In the genomic region with DNA sequence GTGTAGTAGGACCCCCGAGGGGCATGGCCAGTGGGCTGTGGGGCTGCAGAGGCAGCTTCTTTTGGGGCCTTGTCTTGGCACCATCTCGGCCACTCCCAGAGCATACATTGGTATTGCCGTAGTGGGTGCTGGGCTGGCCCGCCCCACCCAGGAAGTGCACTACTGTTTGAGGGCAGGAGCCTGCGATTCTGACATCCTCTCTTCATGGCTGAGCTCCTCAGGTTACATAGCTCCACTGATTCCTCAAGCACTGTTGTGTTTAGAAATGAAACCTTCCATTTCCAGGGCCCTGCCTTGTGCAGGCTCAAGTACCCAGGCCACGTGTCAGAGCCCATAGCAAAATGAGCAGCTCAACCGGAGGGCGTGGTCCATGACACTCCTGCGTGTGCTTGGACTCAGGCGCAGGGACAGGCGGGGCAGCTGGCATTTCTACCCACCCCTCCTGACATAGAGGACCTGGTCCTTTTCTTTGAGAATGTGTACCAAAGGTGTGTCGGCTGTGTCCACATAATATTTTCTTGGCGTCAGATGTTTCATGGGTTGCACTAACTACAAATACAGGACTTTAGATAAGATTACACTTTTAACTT, we compare ENCODE assay signal across 8 cellular contexts.
DNase-seq lines count a peak whose midpoint lies in the region; ATAC-seq and TF ChIP-seq lines count a peak whose summit lies in the region.

No MANE protein-coding gene starts in this region.

- DNase-seq in H9, result no peak
- DNase-seq in NCI-H2107 (lab: John Stamatoyannopoulos, UW), result peak; percentile 26
- DNase-seq in natural killer cell treated with Interleukin-12 subunit alpha and Interleukin-12 subunit beta and Interleukin-15 and Interleukin-18, amount 100 ng/mL, for 72 hours (ENCODE audit: low spot score), result peak; percentile 76
- no peak for DNase-seq in medulla oblongata (ENCODE audit: extremely low spot score)
- no peak for DNase-seq in NCI-H1048 (lab: John Stamatoyannopoulos, UW)
- no peak for DNase-seq in DMS53 treated with DMSO at 0.1 percent for 48 hours (lab: John Stamatoyannopoulos, UW; ENCODE audit: unreplicated experiment)

- H3K27ac Mint-ChIP-seq in H9, result peak overlapping the region in 2 of 3 experiments; percentile 79 to 96; a peak in 6 of 7 replicates
- peak overlapping the region; percentile 94 for H3K27ac Mint-ChIP-seq in activated T-helper 17 cell treated with anti-CD3 and anti-CD28 coated beads, Interleukin-2, amount 50 U/mL, for 72 hours
- peak overlapping the region; percentile 79 to 90 for H3K27ac Mint-ChIP-seq in natural killer cell treated with Interleukin-12 subunit alpha and Interleukin-12 subunit beta and Interleukin-15 and Interleukin-18, amount 100 ng/mL, for 72 hours

- no peak overlapping the region for H3K18ac ChIP-seq in H9 (ENCODE audit: insufficient read length, low read depth, low read length)

- no peak overlapping the region for H3K4ac ChIP-seq in H9 (ENCODE audit: low read depth, low read length)

- H3K36me3 Mint-ChIP-seq in H9 (ENCODE audit: insufficient read depth in 1 of 3, low read depth in 3 of 3), result peaks cover 0 to 5% (median 2%) of the 10 kb centered on the region in 3 experiments; a peak in 2 of 7 replicates
- H3K36me3 Mint-ChIP-seq in activated T-helper 17 cell treated with anti-CD3 and anti-CD28 coated beads, Interleukin-2, amount 50 U/mL, for 72 hours (ENCODE audit: low read depth), result peaks cover 21% of the 10 kb centered on the region
- peaks cover 20% of the 10 kb centered on the region for H3K36me3 Mint-ChIP-seq in natural killer cell treated with Interleukin-12 subunit alpha and Interleukin-12 subunit beta and Interleukin-15 and Interleukin-18, amount 100 ng/mL, for 72 hours

- no peaks in the 10 kb centered on the region for H3K23me2 ChIP-seq in H9 (ENCODE audit: insufficient read length, low read depth, low read length, poor library complexity, severe bottlenecking)

- H2BK20ac ChIP-seq in H9 (ENCODE audit: low read depth, low read length, poor library complexity, severe bottlenecking), result no peak overlapping the region

- H3K4me1 Mint-ChIP-seq in H9, result peaks cover 35 to 42% of the 10 kb centered on the region in 2 experiments
- peaks cover 69% of the 10 kb centered on the region for H3K4me1 Mint-ChIP-seq in activated T-helper 17 cell treated with anti-CD3 and anti-CD28 coated beads, Interleukin-2, amount 50 U/mL, for 72 hours
- H3K4me1 Mint-ChIP-seq in natural killer cell treated with Interleukin-12 subunit alpha and Interleukin-12 subunit beta and Interleukin-15 and Interleukin-18, amount 100 ng/mL, for 72 hours (ENCODE audit: low read depth in 2 of 2), result peaks cover 79 to 85% of the 10 kb centered on the region in 2 donors

- H3K9ac ChIP-seq in H9 (ENCODE audit: extremely low read depth, insufficient read length, low read length), result no peak overlapping the region

- no peak overlapping the region for H3K23ac ChIP-seq in H9 (ENCODE audit: insufficient read length, low read depth, low read length)

- H2BK15ac ChIP-seq in H9 (ENCODE audit: low read depth, low read length), result no peak overlapping the region

- no peaks in the 10 kb centered on the region for H3K79me1 ChIP-seq in H9 (ENCODE audit: insufficient read depth, low read depth, low read length, poor library complexity, severe bottlenecking)

- H4K8ac ChIP-seq in H9 (replicated peaks; ENCODE audit: insufficient read length, low read depth, low read length), result no peak overlapping the region

- H3K27me3 ChIP-seq in H9 (ENCODE audit: insufficient read depth, low read length), result no peaks in the 10 kb centered on the region

- H3K9me3 Mint-ChIP-seq in H9, result no peaks in the 10 kb centered on the region
- no peaks in the 10 kb centered on the region for H3K9me3 Mint-ChIP-seq in activated T-helper 17 cell treated with anti-CD3 and anti-CD28 coated beads, Interleukin-2, amount 50 U/mL, for 72 hours
- peaks cover 4% of the 10 kb centered on the region for H3K9me3 Mint-ChIP-seq in natural killer cell treated with Interleukin-12 subunit alpha and Interleukin-12 subunit beta and Interleukin-15 and Interleukin-18, amount 100 ng/mL, for 72 hours

- no peak overlapping the region for H3K14ac ChIP-seq in H9 (ENCODE audit: insufficient read depth, low read length)

- H2AK5ac ChIP-seq in H9 (ENCODE audit: insufficient read length, low read length), result no peak overlapping the region

- no peaks in the 10 kb centered on the region for H3K27me3 Mint-ChIP-seq in H9 (ENCODE audit: low read depth)
- H3K27me3 Mint-ChIP-seq in activated T-helper 17 cell treated with anti-CD3 and anti-CD28 coated beads, Interleukin-2, amount 50 U/mL, for 72 hours, result no peaks in the 10 kb centered on the region
- H3K27me3 Mint-ChIP-seq in natural killer cell treated with Interleukin-12 subunit alpha and Interleukin-12 subunit beta and Interleukin-15 and Interleukin-18, amount 100 ng/mL, for 72 hours, result no peaks in the 10 kb centered on the region

- ATAC-seq in GM18502 (IDR thresholded peaks at IDR 0.05; ENCODE audit: poor library complexity, unreplicated experiment), result peak; percentile 63
- peak; percentile 49 for ATAC-seq in activated T-helper 17 cell treated with anti-CD3 and anti-CD28 coated beads, Interleukin-2, amount 50 U/mL, for 72 hours (replicated peaks)
- peak; percentile 80 to 87 for ATAC-seq in natural killer cell treated with Interleukin-12 subunit alpha and Interleukin-12 subunit beta and Interleukin-15 and Interleukin-18, amount 100 ng/mL, for 72 hours

- no peaks in the 10 kb centered on the region for H3K9me3 ChIP-seq in H9 (ENCODE audit: control insufficient read depth, low read depth, low read length)

- WGBS in H9 (ENCODE audit: extremely low coverage, insufficient read length, low lambda C conversion rate), result no CpG with 5 or more reads among the region's 13 CpGs

- H3K4me1 ChIP-seq in H9 (ENCODE audit: insufficient read depth, low read length), result peaks cover 8% of the 10 kb centered on the region; the same call in 1 of the 2 replicates

- H3K4me2 ChIP-seq in H9 (ENCODE audit: insufficient read depth, insufficient read length, low read length), result no peak overlapping the region

- H3T11ph ChIP-seq in H9 (ENCODE audit: low read length), result no peak overlapping the region

- no peak overlapping the region for H2AFZ ChIP-seq in H9 (ENCODE audit: low read length)

- no peaks in the 10 kb centered on the region for H3K79me2 ChIP-seq in H9 (ENCODE audit: insufficient read depth, low read length)

- no peak overlapping the region for H2BK12ac ChIP-seq in H9 (ENCODE audit: insufficient read length, low read depth, low read length)

- no peak overlapping the region for H3K4me3 Mint-ChIP-seq in H9
- H3K4me3 Mint-ChIP-seq in activated T-helper 17 cell treated with anti-CD3 and anti-CD28 coated beads, Interleukin-2, amount 50 U/mL, for 72 hours, result peak overlapping the region; percentile 87
- peak overlapping the region; percentile 75 for H3K4me3 Mint-ChIP-seq in natural killer cell treated with Interleukin-12 subunit alpha and Interleukin-12 subunit beta and Interleukin-15 and Interleukin-18, amount 100 ng/mL, for 72 hours

- no peak for TF ChIP-seq CTCF in H9 (conservative IDR thresholded peaks at IDR 0.05)

- no peak overlapping the region for H2BK5ac ChIP-seq in H9 (ENCODE audit: insufficient read length, low read length)

- no peak overlapping the region for H3K27ac ChIP-seq in H9 (ENCODE audit: insufficient read length, low read depth, low read length)

- no peak overlapping the region for H4K5ac ChIP-seq in H9 (ENCODE audit: insufficient read length, low read depth, low read length)

- H3K56ac ChIP-seq in H9 (ENCODE audit: insufficient read length, low read depth, low read length), result no peak overlapping the region

- H4K91ac ChIP-seq in H9 (ENCODE audit: insufficient read length, low read depth, low read length), result no peak overlapping the region

- H2BK120ac ChIP-seq in H9 (ENCODE audit: low read depth, low read length, poor library complexity, severe bottlenecking), result no peak overlapping the region

- peaks cover 2% of the 10 kb centered on the region for H4K20me1 ChIP-seq in H9 (ENCODE audit: control insufficient read depth, insufficient read depth, insufficient read length)

Comparison
In these comparisons a context has a peak if more than half of its experiments do, and no peak if none do; other contexts are left out.
1. DNase-seq: peak in NCI-H2107 (single experiment) and natural killer cell treated with Interleukin-12 subunit alpha and Interleukin-12 subunit beta and Interleukin-15 and Interleukin-18, amount 100 ng/mL, for 72 hours (single experiment); none in H9 (single experiment), medulla oblongata (single experiment), NCI-H1048 (single experiment) and DMS53 treated with DMSO at 0.1 percent for 48 hours (single experiment).
2. H3K4me3 Mint-ChIP-seq: peak in activated T-helper 17 cell treated with anti-CD3 and anti-CD28 coated beads, Interleukin-2, amount 50 U/mL, for 72 hours (single experiment) and natural killer cell treated with Interleukin-12 subunit alpha and Interleukin-12 subunit beta and Interleukin-15 and Interleukin-18, amount 100 ng/mL, for 72 hours (single experiment); none in H9 (0 of 2).
3. Peak in every context shown above with its lines, with median percentiles within 50 percentile points of each other: ATAC-seq and H3K27ac Mint-ChIP-seq.